ENCODE assay signal across 10 cellular contexts in genomic region chr4:36332782-36333131, GRCh38. TPM values are rescaled to one million over a fixed set of nuclear protein-coding genes. Genes with fewer than 3 reads are reported as not detected.
DNase-seq lines count a peak whose midpoint lies in the region; ATAC-seq and TF ChIP-seq lines count a peak whose summit lies in the region.
"Had no signal": no experiment of that assay in that cellular context is flagged by ENCODE, and none has a peak within 500 bp of the region (broad histone marks: within the 10 kb centered on the region; RNA-seq: fewer than 3 reads in every experiment).

No MANE protein-coding gene starts in this region.

- peak; percentile 99 for ATAC-seq in GM19372 (IDR thresholded peaks at IDR 0.05; ENCODE audit: low read depth, unreplicated experiment)
- ATAC-seq in HG02852 (IDR thresholded peaks at IDR 0.05; ENCODE audit: unreplicated experiment): peak; percentile 98
- peak; percentile 97 for ATAC-seq in HG03575 (IDR thresholded peaks at IDR 0.05; ENCODE audit: extremely low read depth, insufficient number of reproducible peaks, low FRiP score, unreplicated experiment)

- no peaks in the 10 kb centered on the region for H3K4me1 Mint-ChIP-seq in HFFc6 (ENCODE audit: low read depth)

- DNase-seq in GM13977 (ENCODE audit: low spot score): peak; percentile 23
- no peak for DNase-seq in AML-193 (lab: John Stamatoyannopoulos, UW)
- no peak for DNase-seq in NCI-H1048 (lab: John Stamatoyannopoulos, UW)
- no peak for DNase-seq in HFFc6
- no peak for DNase-seq in NCI-H187 treated with DMSO at 0.1 percent for 48 hours (lab: John Stamatoyannopoulos, UW)
- DNase-seq: CD8-positive, alpha-beta T cell had no signal

- peaks cover 35% of the 10 kb centered on the region for H3K9me3 Mint-ChIP-seq in HFFc6
- H3K9me3 Mint-ChIP-seq: CD8-positive, alpha-beta T cell had no signal

- no peaks in the 10 kb centered on the region; the same call in 1 of the 2 replicates for H3K36me3 Mint-ChIP-seq in HFFc6 (ENCODE audit: low read depth)
- H3K36me3 Mint-ChIP-seq: CD8-positive, alpha-beta T cell had no signal

- in situ Hi-C loops in GM13977 (cut with MboI; ENCODE audit: low pct_unique_long_range_greater_than_20kb, low sequenced_read_pairs, unreplicated experiment): no loop called here

- H3K27me3 Mint-ChIP-seq in HFFc6 (ENCODE audit: insufficient read depth): no peaks in the 10 kb centered on the region; the same call in 1 of the 2 replicates

- no peak overlapping the region for H3K4me3 Mint-ChIP-seq in HFFc6
- H3K4me3 Mint-ChIP-seq: CD8-positive, alpha-beta T cell had no signal

- no peak overlapping the region for H3K27ac Mint-ChIP-seq in HFFc6
- H3K27ac Mint-ChIP-seq: CD8-positive, alpha-beta T cell had no signal

- no peak for TF ChIP-seq CTCF in GM13977 (IDR thresholded peaks at IDR 0.05; ENCODE audit: extremely low read depth, insufficient read depth, missing control alignments)
- TF ChIP-seq CTCF in HFFc6 (IDR thresholded peaks at IDR 0.05): no peak

RNA-seq across cellular contexts. Expression of gene DTHD1, which starts 51.3 kb away (rescaled TPM):
- total RNA-seq in HFFc6 (2021; fragmentation: NEBNext Ultra II Directional; extraction: Animal tissue kit (Norgen Biotek cat#: 25700)): not detected
- total RNA-seq: pulmonary artery endothelial cell had no signal
